25 cellular contexts compared by ENCODE assay signal in the genomic region with DNA sequence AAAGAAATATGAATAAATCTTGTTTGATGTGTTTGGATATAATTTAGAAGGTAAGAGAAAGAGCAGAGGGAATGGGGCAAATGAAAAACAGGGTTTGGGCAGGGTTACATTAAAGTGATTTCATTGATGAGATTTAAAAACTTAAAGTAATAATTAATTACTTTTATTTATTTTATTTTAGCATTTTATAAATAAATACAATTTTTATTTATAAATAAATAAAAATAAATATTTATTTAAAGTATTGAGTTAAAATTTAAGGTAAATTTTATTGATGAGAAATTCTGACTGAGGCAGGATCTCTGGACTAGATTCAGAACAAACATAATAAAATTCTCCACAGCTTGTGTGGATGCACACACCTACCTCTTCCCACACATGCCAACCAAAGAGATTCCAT.
DNase-seq lines count a peak whose midpoint lies in the region; ATAC-seq, FAIRE-seq and TF ChIP-seq lines count a peak whose summit lies in the region.
"Had no signal": no experiment of that assay in that cellular context is flagged by ENCODE, and none has a peak within 500 bp of the region (broad histone marks: within the 10 kb centered on the region; RNA-seq: fewer than 3 reads in every experiment).

No MANE protein-coding gene starts in this region.

- H3K9me3 Mint-ChIP-seq in WTC11 (no peaks in the 10 kb centered on the region), glutamatergic neuron (ENCODE audit: unreplicated experiment) (peaks cover 1% of the 10 kb centered on the region)

- no peak overlapping the region for H3K4me3 ChIP-seq in small intestine (ENCODE audit: low read depth in 1 of 2, low read length in 2 of 2)
- H3K4me3 ChIP-seq: A549; BLaER1 treated with 17β-estradiol and CSF1 and Interleukin-3, amounts not matched to agents 10 nM and 100 nM; GM12878 had no signal

- peak; percentile 86 for FAIRE-seq in frontal cortex (lab: Jason Lieb, UNC)
- FAIRE-seq in small intestine (lab: Jason Lieb, UNC), result peak; percentile 55
- FAIRE-seq: A549, GM12878, GM12892, GM18507 had no signal

- no peaks in the 10 kb centered on the region for H3K36me3 ChIP-seq in small intestine (ENCODE audit: control insufficient read depth in 2 of 2, insufficient read depth in 2 of 2, low read length in 2 of 2)
- H3K36me3 ChIP-seq: BLaER1 treated with 17β-estradiol and CSF1 and Interleukin-3, amounts not matched to agents 10 nM and 100 nM had no signal

- no peak for ATAC-seq in WTC11
- ATAC-seq: A549, GM12878 had no signal

- H3K4me1 ChIP-seq in small intestine (ENCODE audit: control insufficient read depth in 2 of 2, insufficient read depth in 1 of 2, low read depth in 1 of 2, low read length in 1 of 2), result no peaks in the 10 kb centered on the region
- H3K4me1 ChIP-seq: A549; BLaER1 treated with 17β-estradiol and CSF1 and Interleukin-3, amounts not matched to agents 10 nM and 100 nM had no signal

- DNase-seq in WTC11 (ENCODE audit: low spot score) (no peak), frontal cortex (ENCODE audit: low spot score in 2 of 2) (no peak), small intestine (no peak), glutamatergic neuron (no peak), cerebellar cortex (ENCODE audit: low spot score) (no peak)
- DNase-seq: AML-193; CD4-positive, alpha-beta memory T cell; CD4-positive, CD25-positive, alpha-beta regulatory T cell; CD8-positive, alpha-beta memory T cell; COR-L47; DMS 273 treated with DMSO at 0.1 percent for 48 hours; DMS153; DMS53; DMS79; DND-41; EL; GDM1 had no signal

- H3K27me3 ChIP-seq in small intestine (ENCODE audit: control insufficient read depth in 2 of 2, insufficient read depth in 2 of 2, low read length in 2 of 2), result no peaks in the 10 kb centered on the region
- H3K27me3 ChIP-seq: BLaER1 treated with 17β-estradiol and CSF1 and Interleukin-3, amounts not matched to agents 10 nM and 100 nM had no signal

- H3K36me3 Mint-ChIP-seq in WTC11, result no peaks in the 10 kb centered on the region
- no peaks in the 10 kb centered on the region for H3K36me3 Mint-ChIP-seq in glutamatergic neuron (ENCODE audit: unreplicated experiment)
- H3K36me3 Mint-ChIP-seq: CD4-positive, alpha-beta memory T cell; CD4-positive, CD25-positive, alpha-beta regulatory T cell; CD8-positive, alpha-beta memory T cell had no signal

- no peak overlapping the region for H3K27ac ChIP-seq in small intestine (ENCODE audit: low read depth in 1 of 2, low read length in 1 of 2)
- H3K27ac ChIP-seq: 22Rv1; A549; BLaER1 treated with 17β-estradiol and CSF1 and Interleukin-3, amounts not matched to agents 10 nM and 100 nM; C4-2B had no signal

- H3K27ac Mint-ChIP-seq in WTC11 (no peak overlapping the region), glutamatergic neuron (ENCODE audit: unreplicated experiment) (no peak overlapping the region)
- H3K27ac Mint-ChIP-seq: B cell; CD4-positive, alpha-beta memory T cell; CD4-positive, CD25-positive, alpha-beta regulatory T cell; CD8-positive, alpha-beta memory T cell had no signal

- H3K4me3 Mint-ChIP-seq in WTC11 (no peak overlapping the region), glutamatergic neuron (ENCODE audit: unreplicated experiment) (no peak overlapping the region)
- H3K4me3 Mint-ChIP-seq: B cell; CD4-positive, alpha-beta memory T cell; CD4-positive, CD25-positive, alpha-beta regulatory T cell; CD8-positive, alpha-beta memory T cell had no signal

- H3K9me3 ChIP-seq in small intestine (ENCODE audit: control insufficient read depth, low read depth), result no peaks in the 10 kb centered on the region
- H3K9me3 ChIP-seq: A549; BLaER1 treated with 17β-estradiol and CSF1 and Interleukin-3, amounts not matched to agents 10 nM and 100 nM had no signal

- POLR2A ChIA-PET in WTC11 (lab: Charles Lee), result interaction anchor here (0.6 kb wide), 1 partner anchor 171 kb away, joined by 4 read pairs; no protein-coding TSS in a partner anchor

- H3K4me1 Mint-ChIP-seq in WTC11 (peaks cover 30% of the 10 kb centered on the region), glutamatergic neuron (ENCODE audit: low read depth, unreplicated experiment) (no peaks in the 10 kb centered on the region)
- H3K4me1 Mint-ChIP-seq: B cell; CD4-positive, alpha-beta memory T cell; CD4-positive, CD25-positive, alpha-beta regulatory T cell; CD8-positive, alpha-beta memory T cell had no signal

- no peak for TF ChIP-seq CTCF in WTC11 (IDR thresholded peaks at IDR 0.05)
- no peak for TF ChIP-seq CTCF in glutamatergic neuron (IDR thresholded peaks at IDR 0.05; ENCODE audit: partially characterized antibody, unreplicated experiment)

- CTCF ChIA-PET in WTC11 (lab: Charles Lee), result no interaction called here

- H3K27me3 Mint-ChIP-seq in WTC11 (ENCODE audit: low read depth) (no peaks in the 10 kb centered on the region; the same call in 1 of the 2 replicates), glutamatergic neuron (ENCODE audit: unreplicated experiment) (no peaks in the 10 kb centered on the region)
- H3K27me3 Mint-ChIP-seq: B cell; CD4-positive, alpha-beta memory T cell; CD4-positive, CD25-positive, alpha-beta regulatory T cell; CD8-positive, alpha-beta memory T cell had no signal

TF ChIP-seq in WTC11, 78 proteins besides CTCF, POLR2A, EP300 and RAD21:
- TF ChIP-seq ZNF219 (CRISPR knock-in tag; IDR thresholded peaks at IDR 0.05; ENCODE audit: borderline replicate concordance), result no peak
- TF ChIP-seq NR1H2 (CRISPR knock-in tag; IDR thresholded peaks at IDR 0.05), result no peak
- TF ChIP-seq HMGA2 (CRISPR knock-in tag; IDR thresholded peaks at IDR 0.05), result peak; percentile 99
- TF ChIP-seq SMAD4 (CRISPR knock-in tag; IDR thresholded peaks at IDR 0.05), result no peak
TF ChIP-seq in WTC11: peak in this region for 1.
